Comparison of ENCODE assay signal across 27 cellular contexts in the genomic region with DNA sequence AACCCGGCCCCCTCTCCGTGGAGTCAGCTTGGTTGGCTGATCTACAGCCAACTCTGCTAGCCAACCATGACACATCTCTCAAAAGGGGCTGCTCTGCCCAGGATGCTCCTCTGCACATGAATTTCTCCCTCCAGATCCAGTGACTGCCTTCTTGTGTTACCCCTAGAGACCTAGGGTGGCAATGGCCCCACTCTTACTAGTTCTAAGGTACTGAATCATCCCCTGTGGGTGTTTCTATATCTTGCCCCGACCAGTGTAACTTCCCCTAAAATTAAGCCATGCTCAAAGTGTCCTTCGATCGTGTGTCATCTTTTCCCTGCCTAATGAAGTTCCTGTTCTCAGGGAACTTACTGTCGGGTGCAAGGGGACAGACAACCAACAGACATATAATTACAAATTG.
DNase-seq lines count a peak whose midpoint lies in the region; ATAC-seq lines count a peak whose summit lies in the region.
"Had no signal": no experiment of that assay in that cellular context is flagged by ENCODE, and none has a peak within 500 bp of the region (broad histone marks: within the 10 kb centered on the region; RNA-seq: fewer than 3 reads in every experiment).

No MANE protein-coding gene starts in this region.

- no peaks in the 10 kb centered on the region for H3K27me3 Mint-ChIP-seq in activated naive CD8-positive, alpha-beta T cell treated with anti-CD3 and anti-CD28 coated beads for 36 hours
- H3K27me3 Mint-ChIP-seq in stimulated activated naive CD8-positive, alpha-beta T cell treated with anti-CD3 and anti-CD28 coated beads, Interleukin-15, amount 100 ng/mL, for 72 hours = no peaks in the 10 kb centered on the region
- H3K27me3 Mint-ChIP-seq: B cell had no signal

- peaks cover 0 to 12% of the 10 kb centered on the region in 2 donors for H3K9me3 Mint-ChIP-seq in activated naive CD4-positive, alpha-beta T cell treated with anti-CD3 and anti-CD28 coated beads, Interleukin-2, amount 50 U/mL, for 72 hours
- H3K9me3 Mint-ChIP-seq in activated naive CD8-positive, alpha-beta T cell treated with anti-CD3 and anti-CD28 coated beads for 36 hours = peaks cover 2% of the 10 kb centered on the region
- peaks cover 0 to 7% of the 10 kb centered on the region in 2 donors for H3K9me3 Mint-ChIP-seq in stimulated activated naive CD8-positive, alpha-beta T cell treated with anti-CD3 and anti-CD28 coated beads, Interleukin-15, amount 100 ng/mL, for 72 hours
- H3K9me3 Mint-ChIP-seq: GM23338; HFFc6; natural killer cell treated with Interleukin-12 subunit alpha and Interleukin-12 subunit beta and Interleukin-15 and Interleukin-18, amount 100 ng/mL, for 72 hours; T-helper 1 cell treated with Interleukin-12 subunit alpha and Interleukin-12 subunit beta and Interleukin-4 antibody, amounts not matched to agents 30 μg/mL and 1 μg/mL, for 36 hours had no signal

- peaks cover 0 to 40% of the 10 kb centered on the region in 2 donors for H3K36me3 Mint-ChIP-seq in activated naive CD4-positive, alpha-beta T cell treated with anti-CD3 and anti-CD28 coated beads, Interleukin-2, amount 50 U/mL, for 72 hours
- peaks cover 11% of the 10 kb centered on the region for H3K36me3 Mint-ChIP-seq in activated naive CD8-positive, alpha-beta T cell treated with anti-CD3 and anti-CD28 coated beads for 36 hours
- H3K36me3 Mint-ChIP-seq: natural killer cell treated with Interleukin-12 subunit alpha and Interleukin-12 subunit beta and Interleukin-15 and Interleukin-18, amount 100 ng/mL, for 72 hours had no signal

- ATAC-seq in activated naive CD4-positive, alpha-beta T cell treated with anti-CD3 and anti-CD28 coated beads, Interleukin-2, amount 50 U/mL, for 72 hours = peak in 1 of 2 donors; percentile 19
- peak; percentile 53 for ATAC-seq in stimulated activated naive CD8-positive, alpha-beta T cell treated with anti-CD3 and anti-CD28 coated beads, Interleukin-15, amount 100 ng/mL, for 72 hours
- no peak for ATAC-seq in HG02970 (IDR thresholded peaks at IDR 0.05; ENCODE audit: low FRiP score, unreplicated experiment)
- ATAC-seq: GM23338; left colon; natural killer cell treated with Interleukin-12 subunit alpha and Interleukin-12 subunit beta and Interleukin-15 and Interleukin-18, amount 100 ng/mL, for 72 hours; PC-3 had no signal

- H3K4me1 Mint-ChIP-seq in activated naive CD8-positive, alpha-beta T cell treated with anti-CD3 and anti-CD28 coated beads for 36 hours = peaks cover 51% of the 10 kb centered on the region
- peaks cover 85% of the 10 kb centered on the region for H3K4me1 Mint-ChIP-seq in stimulated activated naive CD8-positive, alpha-beta T cell treated with anti-CD3 and anti-CD28 coated beads, Interleukin-15, amount 100 ng/mL, for 72 hours

- peak overlapping the region; percentile 17 to 62 for H3K27ac Mint-ChIP-seq in activated naive CD4-positive, alpha-beta T cell treated with anti-CD3 and anti-CD28 coated beads, Interleukin-2, amount 50 U/mL, for 72 hours
- peak overlapping the region; percentile 34 for H3K27ac Mint-ChIP-seq in activated naive CD8-positive, alpha-beta T cell treated with anti-CD3 and anti-CD28 coated beads for 36 hours
- no peak overlapping the region for H3K27ac Mint-ChIP-seq in stimulated activated naive CD8-positive, alpha-beta T cell treated with anti-CD3 and anti-CD28 coated beads, Interleukin-15, amount 100 ng/mL, for 72 hours
- H3K27ac Mint-ChIP-seq: B cell; GM23338; HFFc6; natural killer cell treated with Interleukin-12 subunit alpha and Interleukin-12 subunit beta and Interleukin-15 and Interleukin-18, amount 100 ng/mL, for 72 hours; T-helper 1 cell treated with Interleukin-12 subunit alpha and Interleukin-12 subunit beta and Interleukin-4 antibody, amounts not matched to agents 30 μg/mL and 1 μg/mL, for 36 hours had no signal

- no peak overlapping the region for H3K4me3 Mint-ChIP-seq in activated naive CD8-positive, alpha-beta T cell treated with anti-CD3 and anti-CD28 coated beads for 36 hours
- no peak overlapping the region for H3K4me3 Mint-ChIP-seq in stimulated activated naive CD8-positive, alpha-beta T cell treated with anti-CD3 and anti-CD28 coated beads, Interleukin-15, amount 100 ng/mL, for 72 hours
- H3K4me3 Mint-ChIP-seq: B cell; GM23338; HFFc6; natural killer cell treated with Interleukin-12 subunit alpha and Interleukin-12 subunit beta and Interleukin-15 and Interleukin-18, amount 100 ng/mL, for 72 hours; T-helper 1 cell treated with Interleukin-12 subunit alpha and Interleukin-12 subunit beta and Interleukin-4 antibody, amounts not matched to agents 30 μg/mL and 1 μg/mL, for 36 hours had no signal

- no peak for DNase-seq in activated naive CD4-positive, alpha-beta T cell treated with anti-CD3 and anti-CD28 coated beads, Interleukin-2, amount 50 U/mL, for 72 hours (ENCODE audit: low spot score in 2 of 2)
- DNase-seq in activated naive CD4-positive, alpha-beta T cell (lab: John Stamatoyannopoulos, UW) = no peak
- DNase-seq in MV-4-11 (lab: John Stamatoyannopoulos, UW) (peak; percentile 68), NCI-H524 treated with DMSO at 0.1 percent for 48 hours (lab: John Stamatoyannopoulos, UW) (no peak)
- no peak for DNase-seq in activated naive CD8-positive, alpha-beta T cell treated with anti-CD3 and anti-CD28 coated beads for 36 hours
- DNase-seq in stimulated activated naive CD8-positive, alpha-beta T cell treated with anti-CD3 and anti-CD28 coated beads, Interleukin-15, amount 100 ng/mL, for 72 hours = no peak
- DNase-seq: activated CD4-positive, alpha-beta T cell treated with anti-CD3 and anti-CD28 coated beads, Interleukin-2, amount 50 U/mL, for 48 hours; activated effector memory CD4-positive, alpha-beta T cell treated with anti-CD3 and anti-CD28 coated beads, Interleukin-2, amount 50 U/mL, for 16 hours; adrenal gland; cerebellar nuclear complex; DMS 273 treated with DMSO at 0.1 percent for 48 hours; dorsolateral prefrontal cortex; HFFc6; hippocampal formation; left colon; NCI-H1417; NCI-H2029 treated with DMSO at 0.1 percent for 48 hours; NCI-H526; occipital lobe; PC-3; SK-N-SH; stimulated activated CD4-positive, alpha-beta T cell treated with anti-CD3 and anti-CD28 coated beads, Interleukin-4, amount 100 ng/mL, for 24 hours had no signal

Comparison
In these comparisons a context has a peak if more than half of its experiments do, and no peak if none do; other contexts are left out.
1. H3K27ac Mint-ChIP-seq: peak in activated naive CD4-positive, alpha-beta T cell treated with anti-CD3 and anti-CD28 coated beads, Interleukin-2, amount 50 U/mL, for 72 hours (2 of 2) and activated naive CD8-positive, alpha-beta T cell treated with anti-CD3 and anti-CD28 coated beads for 36 hours (single experiment); none in stimulated activated naive CD8-positive, alpha-beta T cell treated with anti-CD3 and anti-CD28 coated beads, Interleukin-15, amount 100 ng/mL, for 72 hours (0 of 2).